Comparison of ENCODE assay signal across 15 cellular contexts in genomic region chr4:23932186-23932585, GRCh38. TPM values are rescaled to one million over a fixed set of nuclear protein-coding genes. Genes with fewer than 3 reads are reported as not detected.
"Had no signal": no experiment of that assay in that cellular context is flagged by ENCODE, and none has a peak within 500 bp of the region (broad histone marks: within the 10 kb centered on the region; RNA-seq: fewer than 3 reads in every experiment).

No MANE protein-coding gene starts in this region.

- H3K27ac ChIP-seq: spleen had no signal

- H3K9me3 ChIP-seq: spleen had no signal

- H3K4me1 ChIP-seq: spleen had no signal

- DNase-seq: activated CD4-positive, alpha-beta T cell treated with anti-CD3 and anti-CD28 coated beads, Interleukin-2, amount 50 U/mL, for 4 hours; activated CD4-positive, CD25-positive, alpha-beta regulatory T cell treated with anti-CD3 and anti-CD28 coated beads, Interleukin-2, amount 50 U/mL, for 72 hours; activated effector memory CD4-positive, alpha-beta T cell treated with Interleukin-2 at 50 U/mL for 16 hours; activated T-cell treated with anti-CD3 and anti-CD28 coated beads, Interleukin-2, amount 50 U/mL, for 1 hour; amygdala; head of caudate nucleus; left colon; mammary epithelial cell; natural killer cell; occipital lobe; spleen; stimulated activated CD4-positive, alpha-beta T cell treated with anti-CD3 and anti-CD28 coated beads, Interleukin-1b, Interleukin-23, amount 100 ng/mL, for 48 hours; stimulated activated naive B cell treated with anti-CD40 and anti-IgM and Interleukin-4, amounts not matched to agents 10 μg/mL and 1 μg/mL and 100 μg/mL, for 72 hours; SW 1271 had no signal

- H3K27me3 ChIP-seq: spleen had no signal

- ATAC-seq: esophagus mucosa; natural killer cell; stimulated activated naive B cell treated with anti-CD40 and anti-IgM and Interleukin-4, amounts not matched to agents 10 μg/mL and 1 μg/mL and 100 μg/mL, for 72 hours had no signal

- H3K4me3 ChIP-seq: spleen had no signal

RNA-seq across cellular contexts. Expression of gene PPARGC1A, which starts 42.3 kb away (rescaled TPM):
- total RNA-seq: natural killer cell had no signal
